10 cellular contexts compared by ENCODE assay signal in genomic region chr4:6692806-6693205, GRCh38. TPM values are rescaled to one million over a fixed set of nuclear protein-coding genes. Genes with fewer than 3 reads are reported as not detected.
DNase-seq lines count a peak whose midpoint lies in the region; ATAC-seq and TF ChIP-seq lines count a peak whose summit lies in the region.
"Had no signal": no experiment of that assay in that cellular context is flagged by ENCODE, and none has a peak within 500 bp of the region (broad histone marks: within the 10 kb centered on the region; RNA-seq: fewer than 3 reads in every experiment).

No MANE protein-coding gene starts in this region.

- no peak overlapping the region for H3K4me3 ChIP-seq in RWPE2 (ENCODE audit: severe bottlenecking)
- no peak overlapping the region for H3K4me3 ChIP-seq in epithelial cell of esophagus (ENCODE audit: low read length)
- H3K4me3 ChIP-seq in skeletal muscle cell (ENCODE audit: low read depth, low read length), result no peak overlapping the region
- no peak overlapping the region for H3K4me3 ChIP-seq in BE2C (ENCODE audit: low read depth, low read length)

- TF ChIP-seq CTCF in RWPE2 (IDR thresholded peaks at IDR 0.05; ENCODE audit: poor library complexity, severe bottlenecking), result no peak
- TF ChIP-seq CTCF in epithelial cell of esophagus (IDR thresholded peaks at IDR 0.05; ENCODE audit: insufficient read depth, low read depth, low read length, missing control alignments), result no peak
- no peak for TF ChIP-seq CTCF in BE2C (IDR thresholded peaks at IDR 0.05; ENCODE audit: low read depth, low read length)

- no peaks in the 10 kb centered on the region for H3K9me3 ChIP-seq in RWPE2 (ENCODE audit: severe bottlenecking)
- H3K9me3 ChIP-seq in BE2C, result no peaks in the 10 kb centered on the region

- no peaks in the 10 kb centered on the region for H3K36me3 ChIP-seq in RWPE2 (ENCODE audit: low read depth)
- no peaks in the 10 kb centered on the region for H3K36me3 ChIP-seq in BE2C

- H3K27ac ChIP-seq in RWPE2 (ENCODE audit: poor library complexity, severe bottlenecking), result peak overlapping the region; percentile 10

- no peaks in the 10 kb centered on the region for H3K27me3 ChIP-seq in RWPE2 (ENCODE audit: insufficient read depth, poor library complexity, severe bottlenecking)
- H3K27me3 ChIP-seq in BE2C, result no peaks in the 10 kb centered on the region

- H3K4me1 ChIP-seq in RWPE2 (ENCODE audit: insufficient read depth, poor library complexity, severe bottlenecking), result peaks cover 26% of the 10 kb centered on the region
- H3K4me1 ChIP-seq in BE2C, result peaks cover 31% of the 10 kb centered on the region

- peak; percentile 56 for DNase-seq in ELF-1 (ENCODE audit: low read depth, low spot score)
- DNase-seq in RWPE2 (ENCODE audit: low spot score), result no peak
- DNase-seq in epithelial cell of esophagus (ENCODE audit: low read depth), result peak; percentile 70
- DNase-seq in skeletal muscle cell (ENCODE audit: low read depth), result peak; percentile 57
- DNase-seq in NCI-H2196 (lab: John Stamatoyannopoulos, UW; ENCODE audit: unreplicated experiment), result no peak
- no peak for DNase-seq in BE2C
- no peak for DNase-seq in GDM1 (lab: John Stamatoyannopoulos, UW)
- DNase-seq: left ventricle myocardium superior, small intestine had no signal

- ATAC-seq in RWPE2 (ENCODE audit: low read depth), result peak; percentile 6; the same call in 1 of the 3 replicates
- ATAC-seq: left ventricle myocardium superior; stimulated activated memory B cell treated with anti-CD40 and anti-IgM and Interleukin-4, amounts not matched to agents 10 μg/mL and 1 μg/mL and 100 μg/mL, for 72 hours had no signal

RNA-seq across cellular contexts. Expression of gene S100P, which starts 0.9 kb away (rescaled TPM):
- polyA plus RNA-seq in BE2C (2012; ENCODE audit: insufficient read depth, insufficient read length, low read depth), result 10.8 TPM

RNA-seq across cellular contexts. Expression of gene MRFAP1L1, which starts 16.9 kb away (rescaled TPM):
- 120 TPM for polyA plus RNA-seq in BE2C (2012; ENCODE audit: insufficient read depth, insufficient read length, low read depth)

RNA-seq across cellular contexts. Expression of gene BLOC1S4, which starts 23.2 kb away (rescaled TPM):
- 87.8 TPM for polyA plus RNA-seq in BE2C (2012; ENCODE audit: insufficient read depth, insufficient read length, low read depth)

RNA-seq across cellular contexts. Expression of gene MRFAP1, which starts 52.3 kb away (rescaled TPM):
- 1,288 TPM for polyA plus RNA-seq in BE2C (2012; ENCODE audit: insufficient read depth, insufficient read length, low read depth)

Comparison
In these comparisons a context has a peak if more than half of its experiments do, and no peak if none do; other contexts are left out.
1. DNase-seq: peak in ELF-1 (single experiment), epithelial cell of esophagus (single experiment) and skeletal muscle cell (single experiment); none in RWPE2 (single experiment), NCI-H2196 (single experiment), BE2C (single experiment) and GDM1 (single experiment).